Comparison of ENCODE assay signal across 27 cellular contexts in the genomic region with DNA sequence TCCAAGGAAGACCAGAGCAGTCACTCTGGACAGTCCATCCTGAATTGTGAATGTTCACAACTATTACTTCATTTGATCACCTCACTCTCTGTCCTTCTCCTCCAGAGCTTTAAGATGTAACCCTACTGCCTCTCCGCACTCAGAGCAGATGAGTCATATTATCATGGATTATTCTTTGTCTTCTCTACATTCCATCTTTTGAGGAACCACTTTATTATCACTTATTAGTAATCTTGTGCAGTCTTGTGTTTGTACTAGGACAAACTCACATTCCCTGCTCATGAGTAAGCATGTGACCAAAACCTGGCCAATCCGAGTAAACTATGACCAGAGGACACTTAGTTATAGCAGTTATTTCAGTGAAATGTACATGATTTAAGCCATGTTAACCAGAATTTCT.
A peak's percentile ranks its signal among the peaks of the same experiment; 100 is the strongest.
DNase-seq lines count a peak whose midpoint lies in the region; ATAC-seq, FAIRE-seq and TF ChIP-seq lines count a peak whose summit lies in the region.
"Had no signal": no experiment of that assay in that cellular context is flagged by ENCODE, and none has a peak within 500 bp of the region (broad histone marks: within the 10 kb centered on the region; RNA-seq: fewer than 3 reads in every experiment).

No MANE protein-coding gene starts in this region.

- TF ChIP-seq CTCF in bronchial epithelial cell (IDR thresholded peaks at IDR 0.05; ENCODE audit: insufficient read depth, low read length, severe bottlenecking) (no peak), thyroid gland (IDR thresholded peaks at IDR 0.05) (no peak)

- H3K27me3 ChIP-seq in bronchial epithelial cell (ENCODE audit: control insufficient read depth, insufficient read depth, low read length) (no peaks in the 10 kb centered on the region), thyroid gland (no peaks in the 10 kb centered on the region)

- no peaks in the 10 kb centered on the region for H3K27me3 Mint-ChIP-seq in stimulated activated naive B cell treated with anti-CD40 and anti-IgM and Interleukin-4, amounts not matched to agents 10 μg/mL and 1 μg/mL and 100 μg/mL, for 72 hours
- H3K27me3 Mint-ChIP-seq: CD4-positive, CD25-positive, alpha-beta regulatory T cell; natural killer cell treated with Interleukin-12 subunit alpha and Interleukin-12 subunit beta and Interleukin-15 and Interleukin-18, amount 100 ng/mL, for 72 hours; progenitor cell of endocrine pancreas had no signal

- H3K4me3 Mint-ChIP-seq in stimulated activated naive B cell treated with anti-CD40 and anti-IgM and Interleukin-4, amounts not matched to agents 10 μg/mL and 1 μg/mL and 100 μg/mL, for 72 hours: no peak overlapping the region
- H3K4me3 Mint-ChIP-seq: CD4-positive, CD25-positive, alpha-beta regulatory T cell; natural killer cell treated with Interleukin-12 subunit alpha and Interleukin-12 subunit beta and Interleukin-15 and Interleukin-18, amount 100 ng/mL, for 72 hours; T-helper 1 cell treated with Interleukin-12 subunit alpha and Interleukin-12 subunit beta and Interleukin-4 antibody, amounts not matched to agents 30 μg/mL and 1 μg/mL, for 36 hours had no signal

- H3K9me3 Mint-ChIP-seq in stimulated activated naive B cell treated with anti-CD40 and anti-IgM and Interleukin-4, amounts not matched to agents 10 μg/mL and 1 μg/mL and 100 μg/mL, for 72 hours: no peaks in the 10 kb centered on the region
- H3K9me3 Mint-ChIP-seq: T-helper 1 cell treated with Interleukin-12 subunit alpha and Interleukin-12 subunit beta and Interleukin-4 antibody, amounts not matched to agents 30 μg/mL and 1 μg/mL, for 36 hours had no signal

- intact Hi-C loops in thyroid gland (cut with DNase I): no loop called here

- no peak overlapping the region for H3K27ac Mint-ChIP-seq in stimulated activated naive B cell treated with anti-CD40 and anti-IgM and Interleukin-4, amounts not matched to agents 10 μg/mL and 1 μg/mL and 100 μg/mL, for 72 hours
- H3K27ac Mint-ChIP-seq: CD4-positive, CD25-positive, alpha-beta regulatory T cell; natural killer cell treated with Interleukin-12 subunit alpha and Interleukin-12 subunit beta and Interleukin-15 and Interleukin-18, amount 100 ng/mL, for 72 hours; progenitor cell of endocrine pancreas; T-helper 1 cell treated with Interleukin-12 subunit alpha and Interleukin-12 subunit beta and Interleukin-4 antibody, amounts not matched to agents 30 μg/mL and 1 μg/mL, for 36 hours had no signal

- DNase-seq in Caki2 (ENCODE audit: low read depth) (peak; percentile 38), M059J (ENCODE audit: low read depth) (peak; percentile 74), bronchial epithelial cell (ENCODE audit: low read depth) (peak; percentile 79), kidney tubule cell (ENCODE audit: low spot score) (peak; percentile 45), HuH-7.5 (ENCODE audit: low spot score) (no peak), NCI-H146 (lab: John Stamatoyannopoulos, UW) (no peak), thyroid gland (no peak)
- no peak for DNase-seq in stimulated activated naive B cell treated with anti-CD40 and anti-IgM and Interleukin-4, amounts not matched to agents 10 μg/mL and 1 μg/mL and 100 μg/mL, for 72 hours
- DNase-seq: activated CD4-positive, alpha-beta T cell treated with anti-CD3 and anti-CD28 coated beads, Interleukin-2, amount 50 U/mL, for 4 hours; activated gamma-delta T cell; amniotic stem cell; CD4-positive, CD25-positive, alpha-beta regulatory T cell; DMS79 treated with DMSO at 0.1 percent for 48 hours; glutamatergic neuron; midbrain; MV-4-11; NCI-H1694 treated with DMSO at 0.1 percent for 48 hours; SHP77 treated with DMSO at 0.1 percent for 48 hours; stimulated activated CD4-positive, alpha-beta T cell treated with anti-CD3 and anti-CD28 coated beads, Interleukin-2, amount 100 ng/mL, for 24 hours; stimulated activated naive CD4-positive, alpha-beta T cell had no signal

- no peaks in the 10 kb centered on the region for H3K4me1 ChIP-seq in thyroid gland
- H3K4me1 ChIP-seq: HAP-1 had no signal

- FAIRE-seq in bronchial epithelial cell (lab: Jason Lieb, UNC): no peak

- H3K4me3 ChIP-seq in bronchial epithelial cell (ENCODE audit: low read depth, low read length) (no peak overlapping the region), thyroid gland (replicated peaks in 1 of 3) (no peak overlapping the region)
- H3K4me3 ChIP-seq: HAP-1, thoracic aorta had no signal

- WGBS in thyroid gland, 2 donors: 87 to 91% methylated on average over 2 of the region's 2 CpGs

- TF ChIP-seq POLR2A in thyroid gland (IDR thresholded peaks at IDR 0.05): no peak

- no peak for ATAC-seq in stimulated activated naive B cell treated with anti-CD40 and anti-IgM and Interleukin-4, amounts not matched to agents 10 μg/mL and 1 μg/mL and 100 μg/mL, for 72 hours (replicated peaks)
- ATAC-seq: esophagus mucosa; left lobe of liver; natural killer cell treated with Interleukin-12 subunit alpha and Interleukin-12 subunit beta and Interleukin-15 and Interleukin-18, amount 100 ng/mL, for 72 hours had no signal

- no peaks in the 10 kb centered on the region for H3K9me3 ChIP-seq in thyroid gland
- H3K9me3 ChIP-seq: HAP-1, thoracic aorta had no signal

- H3K36me3 Mint-ChIP-seq in stimulated activated naive B cell treated with anti-CD40 and anti-IgM and Interleukin-4, amounts not matched to agents 10 μg/mL and 1 μg/mL and 100 μg/mL, for 72 hours: no peaks in the 10 kb centered on the region
- H3K36me3 Mint-ChIP-seq: CD4-positive, CD25-positive, alpha-beta regulatory T cell; natural killer cell treated with Interleukin-12 subunit alpha and Interleukin-12 subunit beta and Interleukin-15 and Interleukin-18, amount 100 ng/mL, for 72 hours had no signal

- no peaks in the 10 kb centered on the region for H3K4me1 Mint-ChIP-seq in stimulated activated naive B cell treated with anti-CD40 and anti-IgM and Interleukin-4, amounts not matched to agents 10 μg/mL and 1 μg/mL and 100 μg/mL, for 72 hours
- H3K4me1 Mint-ChIP-seq: CD4-positive, CD25-positive, alpha-beta regulatory T cell had no signal

- in situ Hi-C loops in Caki2 (cut with HindIII; ENCODE audit: low pct_unique_long_range_greater_than_20kb, low sequenced_read_pairs): no loop called here

- H3K27ac ChIP-seq in thyroid gland: no peak overlapping the region
- H3K27ac ChIP-seq: thoracic aorta had no signal

- H3K36me3 ChIP-seq in bronchial epithelial cell (ENCODE audit: control insufficient read depth, insufficient read depth, low read length) (no peaks in the 10 kb centered on the region), thyroid gland (no peaks in the 10 kb centered on the region)
- H3K36me3 ChIP-seq: HAP-1, thoracic aorta had no signal

Comparison
In these comparisons a context has a peak if more than half of its experiments do, and no peak if none do; other contexts are left out.
1. DNase-seq: peak in Caki2 (single experiment), M059J (single experiment), bronchial epithelial cell (single experiment) and kidney tubule cell (single experiment); none in HuH-7.5 (single experiment), NCI-H146 (single experiment), stimulated activated naive B cell treated with anti-CD40 and anti-IgM and Interleukin-4, amounts not matched to agents 10 μg/mL and 1 μg/mL and 100 μg/mL, for 72 hours (single experiment) and thyroid gland (0 of 2).